Comparison of ENCODE assay signal across 1 cellular context in genomic region chr19:8915997-8916396, GRCh38.
TF ChIP-seq lines count a peak whose summit lies in the region.

No MANE protein-coding gene starts in this region.

TF ChIP-seq in HEK293, 187 proteins besides CTCF, POLR2A, EP300 and RAD21 (continued from another document):
- TF ChIP-seq ZNF776 (tag by site-specific recombination; IDR thresholded peaks at IDR 0.05; ENCODE audit: borderline replicate concordance) = no peak
- TF ChIP-seq ZNF701 (tag by site-specific recombination; IDR thresholded peaks at IDR 0.05) = no peak
- TF ChIP-seq ZNF148 (tag by site-specific recombination; IDR thresholded peaks at IDR 0.05; ENCODE audit: borderline replicate concordance) = peak; percentile 35; the same call in 1 of the 2 replicates
- TF ChIP-seq ZNF155 (tag by site-specific recombination; IDR thresholded peaks at IDR 0.05) = no peak
- TF ChIP-seq ZNF223 (tag by site-specific recombination; IDR thresholded peaks at IDR 0.05) = no peak
